19 cellular contexts compared by ENCODE assay signal in genomic region chr11:94151311-94151710, GRCh38. TPM values are rescaled to one million over a fixed set of nuclear protein-coding genes. Genes with fewer than 3 reads are reported as not detected.
A peak's percentile ranks its signal among the peaks of the same experiment; 100 is the strongest.
DNase-seq lines count a peak whose midpoint lies in the region; ATAC-seq and TF ChIP-seq lines count a peak whose summit lies in the region.
"Had no signal": no experiment of that assay in that cellular context is flagged by ENCODE, and none has a peak within 500 bp of the region (broad histone marks: within the 10 kb centered on the region; RNA-seq: fewer than 3 reads in every experiment).

No MANE protein-coding gene starts in this region.

- no peaks in the 10 kb centered on the region for H3K9me3 ChIP-seq in gastrocnemius medialis
- no peaks in the 10 kb centered on the region for H3K9me3 ChIP-seq in gastroesophageal sphincter
- H3K9me3 ChIP-seq: pancreas, thyroid gland had no signal

- no peaks in the 10 kb centered on the region for H3K27me3 ChIP-seq in gastrocnemius medialis
- H3K27me3 ChIP-seq in gastroesophageal sphincter = no peaks in the 10 kb centered on the region
- H3K27me3 ChIP-seq: dorsolateral prefrontal cortex, pancreas, thyroid gland had no signal

- ATAC-seq in SK-N-SH treated with all-trans-retinoic acid at 6 μM for 48 hours (no peak), gastrocnemius medialis (peak; percentile 6 to 80), HG03342 (IDR thresholded peaks at IDR 0.05; ENCODE audit: unreplicated experiment) (no peak), gastroesophageal sphincter (no peak)

- no peak for TF ChIP-seq EP300 in gastroesophageal sphincter (IDR thresholded peaks at IDR 0.05)

- H3K4me3 ChIP-seq in fibroblast of mammary gland (ENCODE audit: control insufficient read depth, low read depth, low read length) (no peak overlapping the region), gastrocnemius medialis (no peak overlapping the region), gastroesophageal sphincter (no peak overlapping the region)
- H3K4me3 ChIP-seq: dorsolateral prefrontal cortex, pancreas, thyroid gland had no signal

- H3K4me1 ChIP-seq in gastrocnemius medialis (peaks cover 19 to 28% of the 10 kb centered on the region in 2 donors), gastroesophageal sphincter (peaks cover 0 to 78% (median 17%) of the 10 kb centered on the region in 3 donors)

- in situ Hi-C loops in gastrocnemius medialis (cut with MboI; ENCODE audit: low sequenced_read_pairs in 4 of 4) = no loop called here

- H3K36me3 ChIP-seq in gastrocnemius medialis (peaks cover 0 to 5% of the 10 kb centered on the region in 2 donors), gastroesophageal sphincter (peaks cover 0 to 9% of the 10 kb centered on the region in 2 donors)
- H3K36me3 ChIP-seq: pancreas, thyroid gland had no signal

- 80 to 84% methylated on average over 2 to 3 of the region's 4 CpGs for WGBS in gastroesophageal sphincter (ENCODE audit: low coverage in 1 of 2), 2 donors

- TF ChIP-seq CTCF in fibroblast of mammary gland (conservative IDR thresholded peaks at IDR 0.05; ENCODE audit: control insufficient read depth, insufficient read depth, low read depth, low read length) = no peak
- TF ChIP-seq CTCF in gastrocnemius medialis (IDR thresholded peaks at IDR 0.05 in 4 of 5, conservative IDR thresholded peaks at IDR 0.05 in 1 of 5) = no peak
- TF ChIP-seq CTCF in gastroesophageal sphincter (IDR thresholded peaks at IDR 0.05) = no peak

- DNase-seq in EL = peak; percentile 27
- peak; percentile 31 for DNase-seq in fibroblast of mammary gland (ENCODE audit: low read depth)
- no peak for DNase-seq in gastrocnemius medialis
- DNase-seq in NCI-H510A treated with DMSO at 0.1 percent for 48 hours (lab: John Stamatoyannopoulos, UW) = no peak
- DNase-seq in Kasumi-1 (lab: John Stamatoyannopoulos, UW) = no peak
- DNase-seq: activated CD4-positive, alpha-beta T cell treated with anti-CD3 and anti-CD28 coated beads for 48 hours; activated naive CD4-positive, alpha-beta T cell treated with anti-CD3 and anti-CD28 coated beads, Interleukin-2, amount 50 U/mL, for 16 hours; dorsolateral prefrontal cortex; GOT3; left cardiac atrium; NCI-H82; pancreas; small intestine; stimulated activated CD4-positive, alpha-beta T cell treated with anti-CD3 and anti-CD28 coated beads, Interleukin-4, amount 100 ng/mL, for 4 hours; stimulated activated CD8-positive, alpha-beta memory T cell treated with anti-CD3 and anti-CD28 coated beads, Interleukin-4, amount 100 ng/mL, for 48 hours; thyroid gland had no signal

- intact Hi-C loops in gastrocnemius medialis (cut with DNase I; ENCODE audit: low total_unique reads) = loop anchor here (10.0 kb wide), 1 partner anchor 913 kb away; the partner anchor contains the start of gene SRSF8

- TF ChIP-seq POLR2A in gastrocnemius medialis (IDR thresholded peaks at IDR 0.05) = no peak
- TF ChIP-seq POLR2A in gastroesophageal sphincter (IDR thresholded peaks at IDR 0.05) = no peak

- H3K27ac ChIP-seq in gastrocnemius medialis (peak overlapping the region; percentile 76 to 84 (median 80)), gastroesophageal sphincter (no peak overlapping the region)
- H3K27ac ChIP-seq: pancreas, thyroid gland had no signal

TF ChIP-seq in SK-N-SH treated with all-trans-retinoic acid at 6 μM for 48 hours, 23 proteins besides CTCF, POLR2A, EP300 and RAD21:
- TF ChIP-seq ISL1 (CRISPR knock-in tag; IDR thresholded peaks at IDR 0.05) = peak; percentile 52
- no peak for TF ChIP-seq CSRNP3 (CRISPR knock-in tag; IDR thresholded peaks at IDR 0.05)

RNA-seq across cellular contexts. Expression of gene PANX1, which starts 22.7 kb away (rescaled TPM):
- total RNA-seq in gastrocnemius medialis (100 to 1,000 TPM in 1 of 4 donors, 10 to 100 TPM in 3; 29.1 to 109 (median 37.9) TPM), gastroesophageal sphincter (10 to 100 TPM; 29.9 to 43.2 (median 35.9) TPM)

Comparison
In these comparisons a context has a peak if more than half of its experiments do, and no peak if none do; other contexts are left out.
1. DNase-seq: peak in EL (single experiment) and fibroblast of mammary gland (single experiment); none in gastrocnemius medialis (0 of 2), NCI-H510A treated with DMSO at 0.1 percent for 48 hours (single experiment) and Kasumi-1 (0 of 2).
2. ATAC-seq: peak in gastrocnemius medialis (2 of 2); none in SK-N-SH treated with all-trans-retinoic acid at 6 μM for 48 hours (single experiment), HG03342 (single experiment) and gastroesophageal sphincter (single experiment).
3. H3K27ac ChIP-seq: peak in gastrocnemius medialis (4 of 4); none in gastroesophageal sphincter (0 of 4).